ENCODE assay signal across 16 cellular contexts in genomic region chr11:2474059-2474901, GRCh38. TPM values are rescaled to one million over a fixed set of nuclear protein-coding genes. Genes with fewer than 3 reads are reported as not detected.
DNase-seq lines count a peak whose midpoint lies in the region; ATAC-seq and TF ChIP-seq lines count a peak whose summit lies in the region.
"Had no signal": no experiment of that assay in that cellular context is flagged by ENCODE, and none has a peak within 500 bp of the region (broad histone marks: within the 10 kb centered on the region; RNA-seq: fewer than 3 reads in every experiment).

No MANE protein-coding gene starts in this region.

- H3K9me3 Mint-ChIP-seq in osteocyte (ENCODE audit: unreplicated experiment), result no peaks in the 10 kb centered on the region
- H3K9me3 Mint-ChIP-seq: CD4-positive, alpha-beta T cell had no signal

- no peak for TF ChIP-seq POLR2A in heart left ventricle (IDR thresholded peaks at IDR 0.05)

- H2AFZ ChIP-seq in PC-9, result no peak overlapping the region

- BruUV-seq in PC-9 (replicated peaks; lab: Mats Ljungman, UMichigan), result no TSS peak

- intact Hi-C loops in heart left ventricle (cut with DNase I), result loop anchor here in 1 of 10 donors (5.0 kb wide), 1 partner anchor 33 kb away; no protein-coding TSS in a partner anchor
- intact Hi-C loops in PC-9 (cut with micrococcal nuclease; ENCODE audit: unreplicated experiment), result no loop called here

- H4K20me1 ChIP-seq in PC-9 (ENCODE audit: insufficient read depth), result no peaks in the 10 kb centered on the region

- peaks cover 0 to 30% (median 7%) of the 10 kb centered on the region in 12 donors for H3K4me1 ChIP-seq in heart left ventricle
- no peaks in the 10 kb centered on the region for H3K4me1 ChIP-seq in PC-9 (replicated peaks; ENCODE audit: insufficient read depth)
- H3K4me1 ChIP-seq: gastroesophageal sphincter had no signal

- 60 to 74% (median 70%) methylated on average over 15 to 19 of the region's 19 CpGs for WGBS in heart left ventricle, 4 donors

- peaks cover 0 to 2% (median 0%) of the 10 kb centered on the region in 12 donors for H3K9me3 ChIP-seq in heart left ventricle
- H3K9me3 ChIP-seq in PC-9 (ENCODE audit: insufficient read depth, low read depth), result no peaks in the 10 kb centered on the region

- POLR2A ChIA-PET in PC-9 (lab: Charles Lee; ENCODE audit: unreplicated experiment), result no interaction called here

- TF ChIP-seq CTCF in heart left ventricle (IDR thresholded peaks at IDR 0.05) (peak in 3 of 12 donors; percentile 21 to 31 (median 23)), osteocyte (IDR thresholded peaks at IDR 0.05) (no peak), PC-9 (conservative IDR thresholded peaks at IDR 0.05) (no peak)

- H3K27ac Mint-ChIP-seq in osteocyte (ENCODE audit: unreplicated experiment), result no peak overlapping the region
- H3K27ac Mint-ChIP-seq: CD4-positive, alpha-beta T cell; H9 had no signal

- peaks cover 26% of the 10 kb centered on the region for H3K27me3 Mint-ChIP-seq in osteocyte (ENCODE audit: unreplicated experiment)
- H3K27me3 Mint-ChIP-seq: CD4-positive, alpha-beta T cell had no signal

- H3K79me2 ChIP-seq in PC-9 (ENCODE audit: low read depth), result no peaks in the 10 kb centered on the region

- DNase-seq in H7, result peak; percentile 41
- peak; percentile 54 for DNase-seq in NCI-H69 (lab: John Stamatoyannopoulos, UW)
- DNase-seq in heart left ventricle, result peak in 3 of 5 donors; percentile 65 to 88 (median 66)
- peak; percentile 75 for DNase-seq in osteocyte (ENCODE audit: extremely low spot score, unreplicated experiment)
- DNase-seq in PC-9, result no peak
- no peak for DNase-seq in cerebellum (ENCODE audit: low spot score)
- DNase-seq in activated CD4-positive, alpha-beta T cell treated with anti-CD3 and anti-CD28 coated beads, Interleukin-2, amount 50 U/mL, for 48 hours, result no peak
- DNase-seq in NCI-H128 (lab: John Stamatoyannopoulos, UW; ENCODE audit: unreplicated experiment), result no peak
- DNase-seq: activated gamma-delta T cell; CD4-positive, alpha-beta T cell; H9; naive thymus-derived CD8-positive, alpha-beta T cell had no signal

- no peaks in the 10 kb centered on the region for H3K36me3 Mint-ChIP-seq in osteocyte (ENCODE audit: unreplicated experiment)

- no peak overlapping the region for H3K4me3 ChIP-seq in H7 (ENCODE audit: insufficient read depth, low read depth, low read length)
- no peak overlapping the region for H3K4me3 ChIP-seq in heart left ventricle
- H3K4me3 ChIP-seq in PC-9, result no peak overlapping the region
- H3K4me3 ChIP-seq: gastroesophageal sphincter had no signal

- no peaks in the 10 kb centered on the region for H3K9me2 ChIP-seq in PC-9 (ENCODE audit: insufficient read depth)

- no peak overlapping the region for H3K4me3 Mint-ChIP-seq in osteocyte (ENCODE audit: unreplicated experiment)
- H3K4me3 Mint-ChIP-seq: CD4-positive, alpha-beta T cell; H9 had no signal

- H3K36me3 ChIP-seq in H7 (replicated peaks; ENCODE audit: control insufficient read depth, insufficient read depth, low read length), result no peaks in the 10 kb centered on the region
- H3K36me3 ChIP-seq in heart left ventricle, result no peaks in the 10 kb centered on the region
- no peaks in the 10 kb centered on the region for H3K36me3 ChIP-seq in PC-9 (ENCODE audit: low read depth)
- H3K36me3 ChIP-seq: gastroesophageal sphincter had no signal

- CTCF ChIA-PET in PC-9 (lab: Charles Lee), result no interaction called here

- peaks cover 2% of the 10 kb centered on the region; the same call in 1 of the 2 replicates for H3K27me3 ChIP-seq in H7 (ENCODE audit: control insufficient read depth, insufficient read depth, low read length)
- H3K27me3 ChIP-seq in heart left ventricle, result no peaks in the 10 kb centered on the region
- peaks cover 6% of the 10 kb centered on the region; the same call in 1 of the 2 replicates for H3K27me3 ChIP-seq in PC-9 (ENCODE audit: insufficient read depth, low read depth)

- H3F3A ChIP-seq in PC-9 (ENCODE audit: insufficient read depth, low read depth), result no peaks in the 10 kb centered on the region

- ATAC-seq in heart left ventricle, result peak; percentile 68 to 91 (median 90)
- ATAC-seq: gastroesophageal sphincter; naive thymus-derived CD8-positive, alpha-beta T cell had no signal

- H3K4me2 ChIP-seq in PC-9, result no peak overlapping the region

- no peaks in the 10 kb centered on the region for H3K4me1 Mint-ChIP-seq in osteocyte (ENCODE audit: unreplicated experiment)
- H3K4me1 Mint-ChIP-seq: H9 had no signal

- peak overlapping the region in 7 of 12 donors; percentile 9 to 80 (median 66) for H3K27ac ChIP-seq in heart left ventricle
- H3K27ac ChIP-seq in PC-9, result no peak overlapping the region
- H3K27ac ChIP-seq: gastroesophageal sphincter had no signal

RNA-seq across cellular contexts. Expression of gene KCNQ1, which starts 29.5 kb away (rescaled TPM):
- 0.18 and 0.48 TPM in 2 replicates for total RNA-seq in H7 (2014; rRNA removed; shearing (Covaris generic))
- total RNA-seq in heart left ventricle (10 to 100 TPM; 18.6 to 42.4 (median 38.4) TPM), osteocyte (0.16 TPM in 1 of 2 replicates, not detected in the other), PC-9 (2021) (0.55 TPM in 1 of 2 replicates, not detected in the other), cerebellum (0.45 TPM)
- polyA plus RNA-seq in heart left ventricle, result 10 to 100 TPM; 24.7 to 31.4 TPM
- total RNA-seq: M059J had no signal

RNA-seq across cellular contexts. Expression of gene TRPM5, which starts 30.0 kb away (rescaled TPM):
- total RNA-seq in H7 (2014; rRNA removed; shearing (Covaris generic)), result not detected in 2 replicates
- total RNA-seq in heart left ventricle (not detected), osteocyte (not detected in 2 replicates), PC-9 (2021) (not detected in 2 replicates), cerebellum (0.27 TPM)
- polyA plus RNA-seq in heart left ventricle, result not detected
- total RNA-seq: gastroesophageal sphincter, kidney epithelial cell, M059J, subcutaneous adipose tissue had no signal
- polyA plus RNA-seq: naive thymus-derived CD8-positive, alpha-beta T cell had no signal

Comparison
In these comparisons a context has a peak if more than half of its experiments do, and no peak if none do; other contexts are left out.
1. DNase-seq: peak in H7 (single experiment), NCI-H69 (single experiment), heart left ventricle (3 of 5) and osteocyte (single experiment); none in PC-9 (0 of 2), cerebellum (single experiment), activated CD4-positive, alpha-beta T cell treated with anti-CD3 and anti-CD28 coated beads, Interleukin-2, amount 50 U/mL, for 48 hours (0 of 2) and NCI-H128 (single experiment).
2. RNA of gene KCNQ1, which starts 29.5 kb away (total RNA-seq): 18.6 to 42.4 TPM in heart left ventricle; 0.18 to 0.48 TPM in H7, 0.45 TPM in cerebellum (single experiment), 0.16 TPM in osteocyte and 0.55 TPM in PC-9; every median in the first group is over 10 times any median in the second.